6 cellular contexts compared by ENCODE assay signal in genomic region chr14:104949406-104949955, GRCh38. TPM values are rescaled to one million over a fixed set of nuclear protein-coding genes. Genes with fewer than 3 reads are reported as not detected.
"Had no signal": no experiment of that assay in that cellular context is flagged by ENCODE, and none has a peak within 500 bp of the region (broad histone marks: within the 10 kb centered on the region; RNA-seq: fewer than 3 reads in every experiment).

No MANE protein-coding gene starts in this region.

RNA-seq across cellular contexts. Expression of gene PLD4, which starts 24.8 kb away (rescaled TPM):
- total RNA-seq: LHCN-M2, MCF 10A, NCI-H460, PC-9, RPMI7951, SJSA1 had no signal
